Comparison of ENCODE assay signal across 1 cellular context in genomic region chr2:10167316-10167715, GRCh38.
TF ChIP-seq lines count a peak whose summit lies in the region.

No MANE protein-coding gene starts in this region.

TF ChIP-seq in GM23338, 12 proteins besides CTCF, POLR2A, EP300 and RAD21 (continued from another document):
- TF ChIP-seq, protein P1, sequence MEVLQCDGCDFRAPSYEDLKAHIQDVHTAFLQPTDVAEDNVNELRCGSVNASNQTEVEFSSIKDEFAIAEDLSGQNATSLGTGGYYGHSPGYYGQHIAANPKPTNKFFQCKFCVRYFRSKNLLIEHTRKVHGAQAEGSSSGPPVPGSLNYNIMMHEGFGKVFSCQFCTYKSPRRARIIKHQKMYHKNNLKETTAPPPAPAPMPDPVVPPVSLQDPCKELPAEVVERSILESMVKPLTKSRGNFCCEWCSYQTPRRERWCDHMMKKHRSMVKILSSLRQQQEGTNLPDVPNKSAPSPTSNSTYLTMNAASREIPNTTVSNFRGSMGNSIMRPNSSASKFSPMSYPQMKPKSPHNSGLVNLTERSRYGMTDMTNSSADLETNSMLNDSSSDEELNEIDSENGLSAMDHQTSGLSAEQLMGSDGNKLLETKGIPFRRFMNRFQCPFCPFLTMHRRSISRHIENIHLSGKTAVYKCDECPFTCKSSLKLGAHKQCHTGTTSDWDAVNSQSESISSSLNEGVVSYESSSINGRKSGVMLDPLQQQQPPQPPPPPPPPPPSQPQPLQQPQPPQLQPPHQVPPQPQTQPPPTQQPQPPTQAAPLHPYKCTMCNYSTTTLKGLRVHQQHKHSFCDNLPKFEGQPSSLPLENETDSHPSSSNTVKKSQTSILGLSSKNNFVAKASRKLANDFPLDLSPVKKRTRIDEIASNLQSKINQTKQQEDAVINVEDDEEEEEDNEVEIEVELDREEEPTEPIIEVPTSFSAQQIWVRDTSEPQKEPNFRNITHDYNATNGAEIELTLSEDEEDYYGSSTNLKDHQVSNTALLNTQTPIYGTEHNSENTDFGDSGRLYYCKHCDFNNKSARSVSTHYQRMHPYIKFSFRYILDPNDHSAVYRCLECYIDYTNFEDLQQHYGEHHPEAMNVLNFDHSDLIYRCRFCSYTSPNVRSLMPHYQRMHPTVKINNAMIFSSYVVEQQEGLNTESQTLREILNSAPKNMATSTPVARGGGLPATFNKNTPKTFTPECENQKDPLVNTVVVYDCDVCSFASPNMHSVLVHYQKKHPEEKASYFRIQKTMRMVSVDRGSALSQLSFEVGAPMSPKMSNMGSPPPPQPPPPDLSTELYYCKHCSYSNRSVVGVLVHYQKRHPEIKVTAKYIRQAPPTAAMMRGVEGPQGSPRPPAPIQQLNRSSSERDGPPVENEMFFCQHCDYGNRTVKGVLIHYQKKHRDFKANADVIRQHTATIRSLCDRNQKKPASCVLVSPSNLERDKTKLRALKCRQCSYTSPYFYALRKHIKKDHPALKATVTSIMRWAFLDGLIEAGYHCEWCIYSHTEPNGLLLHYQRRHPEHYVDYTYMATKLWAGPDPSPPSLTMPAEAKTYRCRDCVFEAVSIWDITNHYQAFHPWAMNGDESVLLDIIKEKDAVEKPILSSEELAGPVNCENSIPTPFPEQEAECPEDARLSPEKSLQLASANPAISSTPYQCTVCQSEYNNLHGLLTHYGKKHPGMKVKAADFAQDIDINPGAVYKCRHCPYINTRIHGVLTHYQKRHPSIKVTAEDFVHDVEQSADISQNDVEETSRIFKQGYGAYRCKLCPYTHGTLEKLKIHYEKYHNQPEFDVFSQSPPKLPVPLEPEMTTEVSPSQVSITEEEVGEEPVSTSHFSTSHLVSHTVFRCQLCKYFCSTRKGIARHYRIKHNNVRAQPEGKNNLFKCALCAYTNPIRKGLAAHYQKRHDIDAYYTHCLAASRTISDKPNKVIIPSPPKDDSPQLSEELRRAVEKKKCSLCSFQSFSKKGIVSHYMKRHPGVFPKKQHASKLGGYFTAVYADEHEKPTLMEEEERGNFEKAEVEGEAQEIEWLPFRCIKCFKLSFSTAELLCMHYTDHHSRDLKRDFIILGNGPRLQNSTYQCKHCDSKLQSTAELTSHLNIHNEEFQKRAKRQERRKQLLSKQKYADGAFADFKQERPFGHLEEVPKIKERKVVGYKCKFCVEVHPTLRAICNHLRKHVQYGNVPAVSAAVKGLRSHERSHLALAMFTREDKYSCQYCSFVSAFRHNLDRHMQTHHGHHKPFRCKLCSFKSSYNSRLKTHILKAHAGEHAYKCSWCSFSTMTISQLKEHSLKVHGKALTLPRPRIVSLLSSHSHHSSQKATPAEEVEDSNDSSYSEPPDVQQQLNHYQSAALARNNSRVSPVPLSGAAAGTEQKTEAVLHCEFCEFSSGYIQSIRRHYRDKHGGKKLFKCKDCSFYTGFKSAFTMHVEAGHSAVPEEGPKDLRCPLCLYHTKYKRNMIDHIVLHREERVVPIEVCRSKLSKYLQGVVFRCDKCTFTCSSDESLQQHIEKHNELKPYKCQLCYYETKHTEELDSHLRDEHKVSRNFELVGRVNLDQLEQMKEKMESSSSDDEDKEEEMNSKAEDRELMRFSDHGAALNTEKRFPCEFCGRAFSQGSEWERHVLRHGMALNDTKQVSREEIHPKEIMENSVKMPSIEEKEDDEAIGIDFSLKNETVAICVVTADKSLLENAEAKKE (CRISPR knock-in tag; IDR thresholded peaks at IDR 0.05), result no peak
- TF ChIP-seq ZNF114 (CRISPR knock-in tag; IDR thresholded peaks at IDR 0.05), result no peak
- TF ChIP-seq EZH2phosphoT487 (IDR thresholded peaks at IDR 0.05; ENCODE audit: unreplicated experiment), result no peak
- TF ChIP-seq ZNF331 (CRISPR knock-in tag; IDR thresholded peaks at IDR 0.05; ENCODE audit: low read depth), result no peak
- no peak for TF ChIP-seq CREB1 (CRISPR knock-in tag; IDR thresholded peaks at IDR 0.05; ENCODE audit: low read depth)
- TF ChIP-seq ETS1 (IDR thresholded peaks at IDR 0.05), result no peak
- no peak for TF ChIP-seq POLR2AphosphoS5 (IDR thresholded peaks at IDR 0.05; ENCODE audit: low read depth)
- TF ChIP-seq JUNB (IDR thresholded peaks at IDR 0.05; ENCODE audit: unreplicated experiment), result no peak
- TF ChIP-seq NANOG (IDR thresholded peaks at IDR 0.05; ENCODE audit: borderline replicate concordance), result no peak
